Comparison of ENCODE assay signal across 21 cellular contexts in the genomic region with DNA sequence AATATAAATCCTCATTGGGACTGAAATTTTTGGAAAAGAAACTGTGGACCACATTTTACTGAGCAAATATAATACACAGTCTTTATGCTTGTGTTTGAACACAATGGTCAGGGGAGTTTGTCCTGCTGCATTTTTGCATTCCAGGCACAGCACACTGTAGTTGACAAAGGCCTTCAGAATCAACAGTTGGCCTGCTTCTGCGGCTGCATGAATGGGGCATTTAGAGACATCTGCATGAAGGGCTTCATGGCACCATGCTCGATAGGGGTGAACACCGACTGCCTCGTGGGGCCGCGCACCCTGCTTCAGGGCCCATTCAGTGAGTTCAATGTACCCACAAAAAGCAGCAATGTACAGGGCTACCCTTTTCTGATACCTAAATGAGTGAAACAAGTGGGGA. TPM values are rescaled to one million over a fixed set of nuclear protein-coding genes. Genes with fewer than 3 reads are reported as not detected.
"Had no signal": no experiment of that assay in that cellular context is flagged by ENCODE, and none has a peak within 500 bp of the region (broad histone marks: within the 10 kb centered on the region; RNA-seq: fewer than 3 reads in every experiment).

No MANE protein-coding gene starts in this region.

- H3K36me3 Mint-ChIP-seq: activated naive CD4-positive, alpha-beta T cell treated with anti-CD3 and anti-CD28 coated beads, Interleukin-2, amount 10 ng/mL, durations not matched to agents 7 days and 5 days; naive thymus-derived CD8-positive, alpha-beta T cell had no signal

- H3K4me1 Mint-ChIP-seq: activated naive CD4-positive, alpha-beta T cell treated with anti-CD3 and anti-CD28 coated beads, Interleukin-2, amount 10 ng/mL, durations not matched to agents 7 days and 5 days; central memory CD8-positive, alpha-beta T cell; naive thymus-derived CD8-positive, alpha-beta T cell had no signal

- H3K27ac Mint-ChIP-seq: activated naive CD4-positive, alpha-beta T cell treated with anti-CD3 and anti-CD28 coated beads, Interleukin-2, amount 10 ng/mL, durations not matched to agents 7 days and 5 days; activated T-helper 2 cell treated with anti-CD3 and anti-CD28 coated beads, Interferon-gamma antibody, Interleukin-2, Interleukin-4, amounts not matched to agents 10 μg/mL and 5 μg/mL and 100 μg/mL, durations not matched to agents 14 hours and 24 hours and 36 hours; naive thymus-derived CD8-positive, alpha-beta T cell had no signal

- ATAC-seq: activated CD4-positive, CD25-positive, alpha-beta regulatory T cell treated with anti-CD3 and anti-CD28 coated beads, Interleukin-2, amount 50 U/mL, for 24 hours; body of pancreas; heart left ventricle; left lobe of liver; naive thymus-derived CD8-positive, alpha-beta T cell had no signal

- H3K4me3 Mint-ChIP-seq: activated naive CD4-positive, alpha-beta T cell treated with anti-CD3 and anti-CD28 coated beads, Interleukin-2, amount 10 ng/mL, durations not matched to agents 7 days and 5 days; central memory CD8-positive, alpha-beta T cell; naive thymus-derived CD8-positive, alpha-beta T cell had no signal

- DNase-seq: activated naive CD4-positive, alpha-beta T cell treated with anti-CD3 and anti-CD28 coated beads, Interleukin-2, amount 10 ng/mL, durations not matched to agents 7 days and 5 days; body of pancreas; cortex of kidney; effector CD8-positive, alpha-beta T cell; foreskin fibroblast; heart left ventricle; islet precursor cell; mammary epithelial cell; naive thymus-derived CD8-positive, alpha-beta T cell; SK-N-SH; stimulated activated CD4-positive, alpha-beta T cell treated with anti-CD3 and anti-CD28 coated beads, Interleukin-2, amount 100 ng/mL, for 24 hours; T-helper 1 cell; T1000; tibial artery had no signal

- H3K9me3 Mint-ChIP-seq: activated naive CD4-positive, alpha-beta T cell treated with anti-CD3 and anti-CD28 coated beads, Interleukin-2, amount 10 ng/mL, durations not matched to agents 7 days and 5 days; activated T-helper 2 cell treated with anti-CD3 and anti-CD28 coated beads, Interferon-gamma antibody, Interleukin-2, Interleukin-4, amounts not matched to agents 10 μg/mL and 5 μg/mL and 100 μg/mL, durations not matched to agents 14 hours and 24 hours and 36 hours; central memory CD8-positive, alpha-beta T cell; naive thymus-derived CD8-positive, alpha-beta T cell had no signal

RNA-seq across cellular contexts. Expression of gene ANKUB1, which starts 24.6 kb away (rescaled TPM):
- total RNA-seq: activated T-helper 2 cell treated with anti-CD3 and anti-CD28 coated beads, Interferon-gamma antibody, Interleukin-2, Interleukin-4, amounts not matched to agents 10 μg/mL and 5 μg/mL and 100 μg/mL, durations not matched to agents 14 hours and 24 hours and 36 hours; body of pancreas; endothelial cell of umbilical vein; heart left ventricle; left lobe of liver; mucosa of gallbladder; naive thymus-derived CD8-positive, alpha-beta T cell; prostate gland had no signal
- polyA plus RNA-seq: endothelial cell of umbilical vein; heart left ventricle; naive thymus-derived CD8-positive, alpha-beta T cell; SK-N-SH had no signal
